8 cellular contexts compared by ENCODE assay signal in genomic region chr1:61724721-61725694, GRCh38. TPM values are rescaled to one million over a fixed set of nuclear protein-coding genes. Genes with fewer than 3 reads are reported as not detected.
A peak's percentile ranks its signal among the peaks of the same experiment; 100 is the strongest.
DNase-seq lines count a peak whose midpoint lies in the region; ATAC-seq and TF ChIP-seq lines count a peak whose summit lies in the region.

TM2D1 (minus strand) TSS chr1:61725141; CDS start chr1:61725120, 21 bp downstream.

- H3K4me1 ChIP-seq in BE2C, result no peaks in the 10 kb centered on the region

- H3K27me3 Mint-ChIP-seq in activated CD4-positive, alpha-beta T cell treated with anti-CD3 and anti-CD28 coated beads, Interleukin-2, amount 10 ng/mL, durations not matched to agents 7 days and 5 days, result no peaks in the 10 kb centered on the region

- peak; percentile 99 for ATAC-seq in HG03460 (IDR thresholded peaks at IDR 0.05; ENCODE audit: unreplicated experiment)
- peak; percentile 99 for ATAC-seq in left lobe of liver

- H3K4me3 Mint-ChIP-seq in activated CD4-positive, alpha-beta T cell treated with anti-CD3 and anti-CD28 coated beads, Interleukin-2, amount 10 ng/mL, durations not matched to agents 7 days and 5 days, result peak within 1 kb of the TSS; percentile 93

- no peaks in the 10 kb centered on the region for H3K27me3 ChIP-seq in BE2C

- H3K36me3 ChIP-seq in BE2C, result no peaks in the 10 kb centered on the region

- POLR2A ChIA-PET in activated CD4-positive, alpha-beta T cell treated with anti-CD3 and anti-CD28 coated beads, Interleukin-2, amount 10 ng/mL, durations not matched to agents 7 days and 5 days (lab: Charles Lee), result no interaction called here

- no peak for TF ChIP-seq CTCF in BE2C (IDR thresholded peaks at IDR 0.05; ENCODE audit: low read depth, low read length)

- H3K4me1 Mint-ChIP-seq in activated CD4-positive, alpha-beta T cell treated with anti-CD3 and anti-CD28 coated beads, Interleukin-2, amount 10 ng/mL, durations not matched to agents 7 days and 5 days, result peaks cover 24% of the 10 kb centered on the region

- peaks cover 18% of the 10 kb centered on the region for H3K36me3 Mint-ChIP-seq in activated CD4-positive, alpha-beta T cell treated with anti-CD3 and anti-CD28 coated beads, Interleukin-2, amount 10 ng/mL, durations not matched to agents 7 days and 5 days (ENCODE audit: low read depth)

- DNase-seq in BE2C, result peak; percentile 82
- peak; percentile 88 for DNase-seq in GM19240 (ENCODE audit: insufficient read length, low spot score)
- peak; percentile 91 to 93 for DNase-seq in NCI-H526 (lab: John Stamatoyannopoulos, UW)
- DNase-seq in activated CD4-positive, alpha-beta T cell treated with anti-CD3 and anti-CD28 coated beads, Interleukin-2, amount 10 ng/mL, durations not matched to agents 7 days and 5 days, result peak; percentile 90
- DNase-seq in dedifferentiated amniotic fluid mesenchymal stem cell (ENCODE audit: extremely low spot score), result peak; percentile 88
- peak; percentile 92 for DNase-seq in left lobe of liver (ENCODE audit: low spot score)
- peak; percentile 71 for DNase-seq in stimulated activated CD4-positive, alpha-beta T cell treated with anti-CD3 and anti-CD28 coated beads, Interleukin-2, amount 100 ng/mL, for 4 hours (ENCODE audit: low read depth)

- no peaks in the 10 kb centered on the region for H3K9me3 ChIP-seq in BE2C

- H3K4me3 ChIP-seq in BE2C (ENCODE audit: low read depth, low read length), result peak within 1 kb of the TSS; percentile 94

- peak within 1 kb of the TSS; percentile 97 for H3K27ac Mint-ChIP-seq in activated CD4-positive, alpha-beta T cell treated with anti-CD3 and anti-CD28 coated beads, Interleukin-2, amount 10 ng/mL, durations not matched to agents 7 days and 5 days

- H3K9me3 Mint-ChIP-seq in activated CD4-positive, alpha-beta T cell treated with anti-CD3 and anti-CD28 coated beads, Interleukin-2, amount 10 ng/mL, durations not matched to agents 7 days and 5 days, result no peaks in the 10 kb centered on the region

- CTCF ChIA-PET in activated CD4-positive, alpha-beta T cell treated with anti-CD3 and anti-CD28 coated beads, Interleukin-2, amount 10 ng/mL, durations not matched to agents 7 days and 5 days (lab: Charles Lee), result interaction anchor here (0.9 kb wide), 1 partner anchor 25 kb away, joined by 3 read pairs; no protein-coding TSS in a partner anchor

RNA-seq across cellular contexts. Expression of gene TM2D1, which starts in this region (rescaled TPM):
- 18.9 TPM for polyA plus RNA-seq in BE2C (2012; ENCODE audit: insufficient read depth, insufficient read length, low read depth)
- 10 to 100 TPM; 32.0 to 34.7 TPM for total RNA-seq in activated CD4-positive, alpha-beta T cell treated with anti-CD3 and anti-CD28 coated beads, Interleukin-2, amount 10 ng/mL, durations not matched to agents 7 days and 5 days
- 14.4 TPM for total RNA-seq in left lobe of liver

Comparison
In these comparisons a context has a peak if more than half of its experiments do, and no peak if none do; other contexts are left out.
1. Peak in every context shown above with its lines: DNase-seq, ATAC-seq and H3K4me3 ChIP-seq.